7 cellular contexts compared by ENCODE assay signal in genomic region chr5:68287631-68287975, GRCh38.
DNase-seq lines count a peak whose midpoint lies in the region; FAIRE-seq and TF ChIP-seq lines count a peak whose summit lies in the region.

No MANE protein-coding gene starts in this region.

- peak overlapping the region in 4 of 5 donors; percentile 71 to 88 (median 79) for H3K27ac ChIP-seq in adrenal gland
- H3K27ac ChIP-seq in kidney (ENCODE audit: low read depth in 2 of 2, low read length in 2 of 2) = peak overlapping the region; percentile 93 to 95
- H3K27ac ChIP-seq in subcutaneous abdominal adipose tissue (ENCODE audit: low read depth, low read length) = peak overlapping the region; percentile 90

- H3K9me3 ChIP-seq in adrenal gland (replicated peaks in 1 of 3) = no peaks in the 10 kb centered on the region
- H3K9me3 ChIP-seq in kidney (ENCODE audit: control insufficient read depth in 1 of 2, low read length in 2 of 2) = no peaks in the 10 kb centered on the region
- H3K9me3 ChIP-seq in subcutaneous abdominal adipose tissue (ENCODE audit: control insufficient read depth in 5 of 5, low read length in 5 of 5) = no peaks in the 10 kb centered on the region

- DNase-seq in Jurkat, Clone E6-1 (ENCODE audit: low read depth, low spot score) = no peak
- DNase-seq in adrenal gland (no peak), kidney (no peak), COR-L47 (lab: John Stamatoyannopoulos, UW) (no peak), occipital lobe (lab: John Stamatoyannopoulos, UW) (no peak)
- no peak for DNase-seq in stimulated activated CD8-positive, alpha-beta memory T cell treated with anti-CD3 and anti-CD28 coated beads, Interleukin-4, amount 100 ng/mL, for 48 hours

- H3K4me1 ChIP-seq in adrenal gland (replicated peaks in 1 of 2) = peaks cover 14 to 61% of the 10 kb centered on the region in 2 donors
- peaks cover 23 to 36% of the 10 kb centered on the region in 2 donors for H3K4me1 ChIP-seq in kidney (ENCODE audit: control insufficient read depth in 1 of 2, insufficient read depth in 1 of 2, low read depth in 1 of 2, low read length in 2 of 2)
- peaks cover 12 to 58% (median 44%) of the 10 kb centered on the region in 5 donors for H3K4me1 ChIP-seq in subcutaneous abdominal adipose tissue (ENCODE audit: control insufficient read depth in 5 of 5, insufficient read depth in 5 of 5, low read length in 5 of 5)

- H3K36me3 ChIP-seq in adrenal gland (replicated peaks in 1 of 2) = peaks cover 0 to 13% of the 10 kb centered on the region in 2 donors
- peaks cover 0 to 9% of the 10 kb centered on the region in 2 donors for H3K36me3 ChIP-seq in kidney (ENCODE audit: control insufficient read depth in 1 of 2, insufficient read depth in 2 of 2, low read length in 2 of 2)
- H3K36me3 ChIP-seq in subcutaneous abdominal adipose tissue (ENCODE audit: control insufficient read depth in 5 of 5, insufficient read depth in 5 of 5, low read length in 5 of 5) = peaks cover 10 to 27% (median 16%) of the 10 kb centered on the region in 5 donors

- TF ChIP-seq CTCF in adrenal gland (IDR thresholded peaks at IDR 0.05) (no peak), kidney (IDR thresholded peaks at IDR 0.05; ENCODE audit: borderline replicate concordance, extremely low read depth, insufficient read depth) (no peak)

- TF ChIP-seq POLR2A in adrenal gland (IDR thresholded peaks at IDR 0.05) = no peak

- WGBS in adrenal gland, 4 donors = 60 to 73% (median 69%) methylated on average over 8 of the region's 8 CpGs

- H3K9ac ChIP-seq in kidney (ENCODE audit: low read length in 2 of 2) (peak overlapping the region in 1 of 2 donors; percentile 91), subcutaneous abdominal adipose tissue (ENCODE audit: low read length in 5 of 5) (peak overlapping the region; percentile 70 to 96 (median 89))

- H3K27me3 ChIP-seq in adrenal gland = no peaks in the 10 kb centered on the region
- H3K27me3 ChIP-seq in subcutaneous abdominal adipose tissue (ENCODE audit: control insufficient read depth in 5 of 5, insufficient read depth in 4 of 5, low read length in 5 of 5) = no peaks in the 10 kb centered on the region

- intact Hi-C loops in adrenal gland (cut with DNase I) (loop anchor here (2.0 to 10.0 kb wide), 3 partner anchors 171 to 677 kb away; no protein-coding TSS in a partner anchor), kidney (cut with DNase I) (loop anchor here (5.0 kb wide), 1 partner anchor 245 kb away; no protein-coding TSS in a partner anchor)

- peak overlapping the region; percentile 52 for H3K4me3 ChIP-seq in Jurkat, Clone E6-1 (ENCODE audit: low read length)
- H3K4me3 ChIP-seq in adrenal gland (peak overlapping the region in 1 of 4 donors; percentile 47), kidney (ENCODE audit: low read length in 2 of 2) (peak overlapping the region; percentile 63 to 74), subcutaneous abdominal adipose tissue (ENCODE audit: low read depth in 1 of 5, low read length in 5 of 5) (peak overlapping the region; percentile 65 to 82 (median 70))

- no peak for FAIRE-seq in kidney (lab: Jason Lieb, UNC)
